Comparison of ENCODE assay signal across 10 cellular contexts in the genomic region with DNA sequence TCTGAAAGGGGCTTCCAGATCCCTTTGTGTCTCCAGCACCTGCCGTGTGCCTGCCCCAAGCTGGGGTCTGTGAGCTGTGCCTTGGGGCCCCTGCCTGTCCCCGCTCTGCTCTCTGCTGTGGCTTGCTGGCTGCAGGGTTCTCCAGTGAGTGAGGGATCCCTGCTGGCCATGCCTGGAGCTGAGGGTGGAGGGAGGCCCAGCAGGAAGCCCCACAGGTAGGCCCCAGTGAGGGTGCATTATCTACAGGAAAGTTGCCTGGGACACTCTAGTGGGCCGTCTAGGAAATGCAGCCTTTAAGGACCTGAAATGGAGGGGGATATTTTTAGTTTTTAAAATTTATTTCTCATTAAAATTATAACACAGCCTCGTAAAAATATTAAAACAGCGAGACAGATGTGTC. TPM values are rescaled to one million over a fixed set of nuclear protein-coding genes. Genes with fewer than 3 reads are reported as not detected.
DNase-seq lines count a peak whose midpoint lies in the region; ATAC-seq, FAIRE-seq and TF ChIP-seq lines count a peak whose summit lies in the region.
"Had no signal": no experiment of that assay in that cellular context is flagged by ENCODE, and none has a peak within 500 bp of the region (broad histone marks: within the 10 kb centered on the region; RNA-seq: fewer than 3 reads in every experiment).

No MANE protein-coding gene starts in this region.

- no peaks in the 10 kb centered on the region for H3K36me3 Mint-ChIP-seq in MCF 10A (ENCODE audit: insufficient read depth, unreplicated experiment)
- H3K36me3 Mint-ChIP-seq in endodermal cell (ENCODE audit: low read depth): peaks cover 2% of the 10 kb centered on the region
- H3K36me3 Mint-ChIP-seq in stimulated activated effector memory CD8-positive, alpha-beta T cell treated with anti-CD3 and anti-CD28 coated beads, Interleukin-12 subunit alpha, Interleukin-12 subunit beta, amount 100 ng/mL, for 72 hours: no peaks in the 10 kb centered on the region
- no peaks in the 10 kb centered on the region for H3K36me3 Mint-ChIP-seq in T-cell

- no peak for FAIRE-seq in GM12892 (lab: Jason Lieb, UNC)

- peak; percentile 11 for ATAC-seq in stimulated activated effector memory CD8-positive, alpha-beta T cell treated with anti-CD3 and anti-CD28 coated beads, Interleukin-12 subunit alpha, Interleukin-12 subunit beta, amount 100 ng/mL, for 72 hours
- ATAC-seq in T-cell (replicated peaks in 1 of 4): no peak

- no peak overlapping the region for H3K4me3 Mint-ChIP-seq in MCF 10A (ENCODE audit: unreplicated experiment)
- H3K4me3 Mint-ChIP-seq in endodermal cell: no peak overlapping the region
- no peak overlapping the region for H3K4me3 Mint-ChIP-seq in stimulated activated effector memory CD8-positive, alpha-beta T cell treated with anti-CD3 and anti-CD28 coated beads, Interleukin-12 subunit alpha, Interleukin-12 subunit beta, amount 100 ng/mL, for 72 hours
- H3K4me3 Mint-ChIP-seq in T-cell: no peak overlapping the region

- BruUV-seq in MCF 10A (replicated peaks; lab: Mats Ljungman, UMichigan): no TSS peak

- H3K9me3 ChIP-seq in breast epithelium: peaks cover 0 to 4% of the 10 kb centered on the region in 2 donors
- no peaks in the 10 kb centered on the region for H3K9me3 ChIP-seq in endodermal cell (ENCODE audit: control insufficient read depth, low read length)

- intact Hi-C loops in MCF 10A (cut with micrococcal nuclease): no loop called here
- intact Hi-C loops in breast epithelium (cut with DNase I; ENCODE audit: low total_unique reads): no loop called here

- no peaks in the 10 kb centered on the region for H3K4me1 ChIP-seq in breast epithelium
- no peaks in the 10 kb centered on the region for H3K4me1 ChIP-seq in endodermal cell (ENCODE audit: control insufficient read depth, insufficient read depth, low read length)

- CTCF ChIA-PET in MCF 10A (lab: Yijun Ruan, JAX) (no interaction called here), T-cell (lab: Charles Lee) (no interaction called here)

- H3K27ac ChIP-seq in breast epithelium (no peak overlapping the region), endodermal cell (ENCODE audit: low read depth, low read length) (no peak overlapping the region)

- no peak overlapping the region for H3K9ac ChIP-seq in endodermal cell (ENCODE audit: extremely low read depth, low read length, poor library complexity, severe bottlenecking)

- H3K4me1 Mint-ChIP-seq in MCF 10A (ENCODE audit: insufficient read depth, unreplicated experiment) (no peaks in the 10 kb centered on the region), endodermal cell (peaks cover 4% of the 10 kb centered on the region), T-cell (no peaks in the 10 kb centered on the region)
- peaks cover under 1% of the 10 kb centered on the region for H3K4me1 Mint-ChIP-seq in stimulated activated effector memory CD8-positive, alpha-beta T cell treated with anti-CD3 and anti-CD28 coated beads, Interleukin-12 subunit alpha, Interleukin-12 subunit beta, amount 100 ng/mL, for 72 hours

- 90 to 100% methylated on average over 1 to 4 of the region's 5 CpGs for WGBS in endodermal cell (ENCODE audit: insufficient coverage in 1 of 2, insufficient read length in 1 of 2), 2 experiments

- TF ChIP-seq CTCF in MCF 10A (IDR thresholded peaks at IDR 0.05; ENCODE audit: unreplicated experiment) (peak; percentile 36), breast epithelium (IDR thresholded peaks at IDR 0.05) (no peak), endodermal cell (conservative IDR thresholded peaks at IDR 0.05) (peak; percentile 77)

- H3K27ac Mint-ChIP-seq in MCF 10A (ENCODE audit: low read depth, unreplicated experiment) (no peak overlapping the region), endodermal cell (peak overlapping the region; percentile 48), T-cell (no peak overlapping the region)
- H3K27ac Mint-ChIP-seq in stimulated activated effector memory CD8-positive, alpha-beta T cell treated with anti-CD3 and anti-CD28 coated beads, Interleukin-12 subunit alpha, Interleukin-12 subunit beta, amount 100 ng/mL, for 72 hours: no peak overlapping the region

- H3K4me3 ChIP-seq in breast epithelium (no peak overlapping the region), endodermal cell (ENCODE audit: low read length) (no peak overlapping the region)

- POLR2A ChIA-PET in MCF 10A (lab: Yijun Ruan, JAX): no interaction called here
- POLR2A ChIA-PET in T-cell (lab: Charles Lee): no interaction called here

- H3K36me3 ChIP-seq in breast epithelium: no peaks in the 10 kb centered on the region
- H3K36me3 ChIP-seq in endodermal cell (ENCODE audit: control insufficient read depth, insufficient read depth, low read length): no peaks in the 10 kb centered on the region

- H3K9me3 Mint-ChIP-seq in MCF 10A (ENCODE audit: unreplicated experiment) (no peaks in the 10 kb centered on the region), endodermal cell (no peaks in the 10 kb centered on the region), T-cell (no peaks in the 10 kb centered on the region)
- no peaks in the 10 kb centered on the region for H3K9me3 Mint-ChIP-seq in stimulated activated effector memory CD8-positive, alpha-beta T cell treated with anti-CD3 and anti-CD28 coated beads, Interleukin-12 subunit alpha, Interleukin-12 subunit beta, amount 100 ng/mL, for 72 hours

- no peak for DNase-seq in MCF 10A (ENCODE audit: unreplicated experiment)
- DNase-seq in breast epithelium (ENCODE audit: low spot score in 2 of 2): no peak
- DNase-seq in MV-4-11 (lab: John Stamatoyannopoulos, UW): peak; percentile 6
- DNase-seq in endodermal cell: peak; percentile 59
- DNase-seq in stimulated activated effector memory CD8-positive, alpha-beta T cell treated with anti-CD3 and anti-CD28 coated beads, Interleukin-12 subunit alpha, Interleukin-12 subunit beta, amount 100 ng/mL, for 72 hours (ENCODE audit: low spot score in 2 of 2): no peak
- no peak for DNase-seq in GM12892 (ENCODE audit: insufficient read length)
- no peak for DNase-seq in T-cell
- DNase-seq in NCI-H748 (lab: John Stamatoyannopoulos, UW; ENCODE audit: unreplicated experiment): no peak
- DNase-seq: foreskin melanocyte, T-helper 1 cell had no signal

- H3K27me3 ChIP-seq in breast epithelium (peaks cover 0 to 42% of the 10 kb centered on the region in 2 donors), endodermal cell (ENCODE audit: control insufficient read depth, insufficient read depth, low read length, poor library complexity, severe bottlenecking) (no peaks in the 10 kb centered on the region)

- TF ChIP-seq POLR2A in breast epithelium (IDR thresholded peaks at IDR 0.05) (no peak), GM12892 (IDR thresholded peaks at IDR 0.05; ENCODE audit: low read depth, low read length) (no peak)

- H3K27me3 Mint-ChIP-seq in MCF 10A (ENCODE audit: insufficient read depth, unreplicated experiment): peaks cover 52% of the 10 kb centered on the region
- H3K27me3 Mint-ChIP-seq in endodermal cell (ENCODE audit: insufficient read depth): no peaks in the 10 kb centered on the region
- peaks cover 5 to 12% of the 10 kb centered on the region in 2 donors for H3K27me3 Mint-ChIP-seq in T-cell

RNA-seq across cellular contexts. Expression of a gene that starts 50.9 kb away (rescaled TPM):
- total RNA-seq in MCF 10A (2022) (not detected in 2 replicates), breast epithelium (under 1 TPM in 1 of 3 donors, not detected in 2; 0.33 TPM), endodermal cell (10 to 100 TPM; 37.0 to 39.1 TPM), T-cell (not detected)
- 6.0 TPM for polyA plus RNA-seq in endodermal cell (2013, experiment 1 of 2)
- polyA plus RNA-seq in endodermal cell (2013, experiment 2 of 2): 5.3 TPM
- polyA plus RNA-seq in GM12892 (2012; ENCODE audit: missing spikeins): 0.06 TPM

Comparison
In these comparisons a context has a peak if more than half of its experiments do, and no peak if none do; other contexts are left out.
1. CTCF ChIP-seq: peak in MCF 10A (single experiment) and endodermal cell (single experiment); none in breast epithelium (0 of 3).
2. DNase-seq: peak in MV-4-11 (single experiment) and endodermal cell (single experiment); none in MCF 10A (single experiment), breast epithelium (0 of 2), stimulated activated effector memory CD8-positive, alpha-beta T cell treated with anti-CD3 and anti-CD28 coated beads, Interleukin-12 subunit alpha, Interleukin-12 subunit beta, amount 100 ng/mL, for 72 hours (0 of 2), GM12892 (single experiment), T-cell (0 of 34) and NCI-H748 (single experiment).
3. RNA of a gene that starts 50.9 kb away (total RNA-seq): 37.0 to 39.1 TPM in endodermal cell; not detected in T-cell, not detected in MCF 10A and 0.33 TPM in breast epithelium; every median in the first group is over 10 times any median in the second.